In genomic region chr12:70241845-70242244, GRCh38 we compare ENCODE assay signal across 9 cellular contexts. TPM values are rescaled to one million over a fixed set of nuclear protein-coding genes. Genes with fewer than 3 reads are reported as not detected.
DNase-seq lines count a peak whose midpoint lies in the region; ATAC-seq, FAIRE-seq and TF ChIP-seq lines count a peak whose summit lies in the region.
"Had no signal": no experiment of that assay in that cellular context is flagged by ENCODE, and none has a peak within 500 bp of the region (broad histone marks: within the 10 kb centered on the region; RNA-seq: fewer than 3 reads in every experiment).

No MANE protein-coding gene starts in this region.

- CTCF ChIA-PET in Panc1 (lab: Charles Lee) (no interaction called here), endothelial cell of umbilical vein (lab: Charles Lee) (no interaction called here)

- ATAC-seq in Panc1 = no peak

- TF ChIP-seq CTCF in GM12865 (IDR thresholded peaks at IDR 0.05; ENCODE audit: insufficient read depth, low read depth, low read length, missing control alignments) = no peak
- no peak for TF ChIP-seq CTCF in Panc1 (IDR thresholded peaks at IDR 0.05)
- no peak for TF ChIP-seq CTCF in endothelial cell of umbilical vein (IDR thresholded peaks at IDR 0.05; ENCODE audit: extremely low read depth in 1 of 2, insufficient read depth in 1 of 2, low read depth in 1 of 2, low read length in 2 of 2)
- TF ChIP-seq CTCF in ovary (IDR thresholded peaks at IDR 0.05) = no peak

- peaks cover 28% of the 10 kb centered on the region for H3K4me1 ChIP-seq in Panc1 (ENCODE audit: control insufficient read depth, insufficient read depth, low read length)
- H3K4me1 ChIP-seq in endothelial cell of umbilical vein (ENCODE audit: control insufficient read depth, extremely low read depth, insufficient read depth, low read length) = peaks cover 37% of the 10 kb centered on the region
- H3K4me1 ChIP-seq in ovary (ENCODE audit: insufficient read depth) = no peaks in the 10 kb centered on the region

- dilution Hi-C loops in endothelial cell of umbilical vein (cut with MboI; ENCODE audit: extremely low pct_ligation_motif_present, low sequenced_read_pairs) = no loop called here

- H3K27me3 ChIP-seq in Panc1 (ENCODE audit: control insufficient read depth, insufficient read depth, low read length) (no peaks in the 10 kb centered on the region), endothelial cell of umbilical vein (ENCODE audit: control insufficient read depth in 2 of 2, insufficient read depth in 2 of 2, low read length in 2 of 2) (no peaks in the 10 kb centered on the region), ovary (no peaks in the 10 kb centered on the region)

- no peak for TF ChIP-seq POLR2A in endothelial cell of umbilical vein (IDR thresholded peaks at IDR 0.05; ENCODE audit: low read depth, low read length)
- TF ChIP-seq POLR2A in ovary (IDR thresholded peaks at IDR 0.05) = no peak

- WGBS in ovary, 3 donors = 36 to 46% (median 39%) methylated on average over 2 of the region's 2 CpGs

- H3K9me1 ChIP-seq in endothelial cell of umbilical vein (replicated peaks; ENCODE audit: control insufficient read depth, extremely low read depth, insufficient read depth, low read length) = no peaks in the 10 kb centered on the region

- in situ Hi-C loops in Panc1 (cut with HindIII; ENCODE audit: low pct_unique_long_range_greater_than_20kb, low sequenced_read_pairs) = no loop called here

- TSS peak; percentile 77 for BruUV-seq in Panc1 (replicated peaks; lab: Mats Ljungman, UMichigan)
- no TSS peak for BruUV-seq in endothelial cell of umbilical vein (replicated peaks; lab: Mats Ljungman, UMichigan)

- H4K20me1 ChIP-seq in endothelial cell of umbilical vein (replicated peaks; ENCODE audit: control insufficient read depth, extremely low read depth, insufficient read depth, low read length) = no peaks in the 10 kb centered on the region

- intact Hi-C loops in Panc1 (cut with micrococcal nuclease; ENCODE audit: unreplicated experiment) = loop anchor here (10.0 kb wide), 1 partner anchor 337 kb away; no protein-coding TSS in a partner anchor
- intact Hi-C loops in endothelial cell of umbilical vein (cut with micrococcal nuclease) = loop anchor here (2.0 to 5.0 kb wide), 6 partner anchors 125 to 655 kb away; partner anchors contain the start of genes CCT2 and KCNMB4
- intact Hi-C loops in ovary (cut with DNase I) = loop anchor here in 1 of 4 donors (10.0 kb wide), 1 partner anchor 123 kb away; the partner anchor contains the start of gene KCNMB4

- TF ChIP-seq EP300 in ovary (IDR thresholded peaks at IDR 0.05) = no peak

- peak overlapping the region; percentile 97 for H3K9ac ChIP-seq in endothelial cell of umbilical vein (replicated peaks; ENCODE audit: extremely low read depth, insufficient read depth, low read length)

- POLR2A ChIA-PET in Panc1 (lab: Charles Lee) = no interaction called here
- POLR2A ChIA-PET in endothelial cell of umbilical vein (lab: Charles Lee) = no interaction called here

- FAIRE-seq in endothelial cell of umbilical vein (lab: Jason Lieb, UNC) = no peak

- H3K4me2 ChIP-seq in endothelial cell of umbilical vein (ENCODE audit: insufficient read depth, low read length) = peak overlapping the region; percentile 97

- H3K9me3 ChIP-seq in Panc1 (ENCODE audit: control insufficient read depth, insufficient read depth, low read depth, low read length) (no peaks in the 10 kb centered on the region), endothelial cell of umbilical vein (replicated peaks; ENCODE audit: control insufficient read depth, insufficient read depth, low read length) (no peaks in the 10 kb centered on the region), ovary (no peaks in the 10 kb centered on the region)

- peaks cover 33% of the 10 kb centered on the region for H3K79me2 ChIP-seq in endothelial cell of umbilical vein (ENCODE audit: control insufficient read depth, insufficient read depth, low read length)

- H3K27ac ChIP-seq in Panc1 (ENCODE audit: low read length) = peak overlapping the region; percentile 96; the same call in 1 of the 2 replicates
- H3K27ac ChIP-seq in endothelial cell of umbilical vein (ENCODE audit: insufficient read depth, low read depth, low read length) = peak overlapping the region; percentile 86
- no peak overlapping the region for H3K27ac ChIP-seq in ovary

- H3K4me3 ChIP-seq in GM12865 (ENCODE audit: low read depth, low read length) (peak overlapping the region; percentile 100), Panc1 (ENCODE audit: low read depth in 2 of 2, low read length in 2 of 2) (peak overlapping the region; percentile 93 to 98; a peak in 3 of 4 replicates), endothelial cell of umbilical vein (replicated peaks in 1 of 3; ENCODE audit: insufficient read depth in 1 of 3, low read depth in 1 of 3, low read length in 3 of 3) (peak overlapping the region in 2 of 3 experiments; percentile 1 to 97), ovary (peak overlapping the region; percentile 77)

- H3K36me3 ChIP-seq in Panc1 (ENCODE audit: control insufficient read depth, insufficient read depth, low read length) (peaks cover 7% of the 10 kb centered on the region), endothelial cell of umbilical vein (ENCODE audit: control insufficient read depth in 2 of 2, extremely low read depth in 1 of 2, insufficient read depth in 2 of 2, low read length in 2 of 2) (peaks cover 0 to 4% of the 10 kb centered on the region in 2 experiments), ovary (no peaks in the 10 kb centered on the region)

- no peak overlapping the region for H2AFZ ChIP-seq in endothelial cell of umbilical vein (ENCODE audit: low read depth, low read length)

- DNase-seq in GM12865 (ENCODE audit: low read depth) (no peak), Panc1 (ENCODE audit: low read depth, low spot score) (no peak), endothelial cell of umbilical vein (ENCODE audit: low read depth, low spot score) (peak; percentile 23), ovary (no peak), NCI-H146 treated with DMSO at 0.1 percent for 48 hours (lab: John Stamatoyannopoulos, UW; ENCODE audit: unreplicated experiment) (no peak), NCI-H2029 treated with DMSO at 0.1 percent for 48 hours (lab: John Stamatoyannopoulos, UW) (no peak), nucleus accumbens (lab: John Stamatoyannopoulos, UW) (no peak)
- no peak for DNase-seq in stimulated activated CD4-positive, alpha-beta T cell treated with anti-CD3 and anti-CD28 coated beads, Interleukin-1b, Interleukin-23, amount 100 ng/mL, for 48 hours
- DNase-seq: NCI-H345 had no signal

TF ChIP-seq in endothelial cell of umbilical vein, 7 proteins besides CTCF, POLR2A, EP300 and RAD21:
- no peak for TF ChIP-seq JUN (IDR thresholded peaks at IDR 0.05; ENCODE audit: borderline replicate concordance, insufficient read depth, insufficient read length, low read depth)
- TF ChIP-seq EZH2 (IDR thresholded peaks at IDR 0.05; ENCODE audit: borderline replicate concordance, low read depth, low read length, severe bottlenecking) = no peak
- no peak for TF ChIP-seq MAX (IDR thresholded peaks at IDR 0.05; ENCODE audit: insufficient read depth, insufficient read length)
- no peak for TF ChIP-seq GATA2 (IDR thresholded peaks at IDR 0.05; ENCODE audit: insufficient read depth, insufficient read length, low read depth, low read length)
- TF ChIP-seq POLR2AphosphoS5 (IDR thresholded peaks at IDR 0.05; ENCODE audit: insufficient read depth, low read depth, low read length) = no peak
- no peak for TF ChIP-seq MYC (IDR thresholded peaks at IDR 0.05; ENCODE audit: low read depth, low read length)
- TF ChIP-seq FOS (IDR thresholded peaks at IDR 0.05; ENCODE audit: borderline replicate concordance, insufficient read depth, low read length) = no peak

RNA-seq across cellular contexts. Expression of gene CNOT2, which starts 1.4 kb away (rescaled TPM):
- total RNA-seq in Panc1 (2021; ENCODE audit: unreplicated experiment) = 49.3 TPM
- 60.1 TPM for polyA plus RNA-seq in Panc1 (2012; ENCODE audit: insufficient read length)
- 79.1 and 79.7 TPM in 2 replicates for total RNA-seq in endothelial cell of umbilical vein
- 51.0 and 52.2 TPM in 2 replicates for polyA plus RNA-seq in endothelial cell of umbilical vein
- polyA plus RNA-seq in endothelial cell of umbilical vein (2011; cell fraction: cytosol; rRNA removed) = 51.1 and 60.6 TPM in 2 replicates
- polyA plus RNA-seq in endothelial cell of umbilical vein (2011; cell fraction: nucleus; rRNA removed) = 138 and 197 TPM in 2 replicates
- 53.8 and 61.1 TPM in 2 replicates for polyA plus RNA-seq in endothelial cell of umbilical vein (2012)
- 179 and 190 TPM in 2 replicates for polyA minus RNA-seq in endothelial cell of umbilical vein
- 60.0 TPM for polyA minus RNA-seq in endothelial cell of umbilical vein (2011; cell fraction: cytosol; rRNA and poly(A)+ RNA removed)
- polyA minus RNA-seq in endothelial cell of umbilical vein (2011; cell fraction: nucleus; rRNA and poly(A)+ RNA removed) = 332 and 397 TPM in 2 replicates
- total RNA-seq in ovary = 100 to 1,000 TPM in 2 of 7 donors, 10 to 100 TPM in 5; 51.9 to 115 (median 70.1) TPM
- 10 to 100 TPM; 33.7 to 68.0 TPM for polyA plus RNA-seq in ovary

Comparison
In these comparisons a context has a peak if more than half of its experiments do, and no peak if none do; other contexts are left out.
1. H3K4me3 ChIP-seq: peak in every context shown above with its lines; median percentile 100 in GM12865; 96 in Panc1; 77 in ovary; 49 in endothelial cell of umbilical vein.
2. H3K27ac ChIP-seq: peak in Panc1 (single experiment) and endothelial cell of umbilical vein (single experiment); none in ovary (0 of 2).